ENCODE assay signal across 31 cellular contexts in the genomic region with DNA sequence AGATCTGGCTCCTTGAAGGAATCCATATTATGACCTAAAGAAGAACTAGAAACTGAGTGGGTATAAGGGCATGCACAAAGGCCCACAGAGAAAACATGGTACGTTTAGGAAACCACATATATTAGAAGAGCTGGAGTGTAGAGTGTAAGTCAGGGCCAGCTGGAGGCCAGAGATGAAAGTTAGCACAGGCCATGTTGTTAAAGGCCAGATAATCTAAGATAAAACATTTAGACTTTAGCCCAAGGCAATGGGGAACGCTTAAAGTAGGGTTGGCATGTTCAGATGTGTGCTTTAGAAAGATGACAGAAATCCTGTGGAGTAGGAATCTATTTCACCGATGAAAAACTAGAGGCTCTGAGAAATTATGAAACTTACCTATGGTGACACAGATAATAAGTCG.
DNase-seq lines count a peak whose midpoint lies in the region; ATAC-seq and TF ChIP-seq lines count a peak whose summit lies in the region.
"Had no signal": no experiment of that assay in that cellular context is flagged by ENCODE, and none has a peak within 500 bp of the region (broad histone marks: within the 10 kb centered on the region; RNA-seq: fewer than 3 reads in every experiment).

No MANE protein-coding gene starts in this region.

- no peaks in the 10 kb centered on the region for H4K20me1 ChIP-seq in SK-N-SH (ENCODE audit: insufficient read depth)
- H4K20me1 ChIP-seq: BLaER1; BLaER1 treated with 17β-estradiol and CSF1 and Interleukin-3, amounts not matched to agents 10 nM and 100 nM had no signal

- POLR2A ChIA-PET in SK-N-SH (lab: Yijun Ruan, JAX), result no interaction called here

- no peak overlapping the region for H3K23ac ChIP-seq in trophoblast cell (ENCODE audit: low read length)

- H2BK120ac ChIP-seq in trophoblast cell (ENCODE audit: insufficient read depth, low read length, poor library complexity), result no peak overlapping the region

- TF ChIP-seq EP300 in SK-N-SH (IDR thresholded peaks at IDR 0.05; ENCODE audit: borderline replicate concordance in 1 of 2, low read depth in 1 of 2, low read length in 1 of 2), result peak in 1 of 2 experiments; percentile 73; a peak in 2 of 4 replicates

- TF ChIP-seq CTCF in SK-N-SH (IDR thresholded peaks at IDR 0.05), result no peak

- no peak overlapping the region for H3K18ac ChIP-seq in trophoblast cell (ENCODE audit: low read length)

- H3K4ac ChIP-seq in trophoblast cell (ENCODE audit: low read depth, low read length), result no peak overlapping the region

- no peaks in the 10 kb centered on the region for H3K79me1 ChIP-seq in trophoblast cell (ENCODE audit: low read length)

- H3K4me2 ChIP-seq in SK-N-SH (no peak overlapping the region), trophoblast cell (ENCODE audit: low read length) (no peak overlapping the region)
- H3K4me2 ChIP-seq: A549; BLaER1; BLaER1 treated with 17β-estradiol and CSF1 and Interleukin-3, amounts not matched to agents 10 nM and 100 nM had no signal

- H3K4me3 ChIP-seq in SK-N-SH (ENCODE audit: low read depth in 2 of 2, low read length in 1 of 2), result no peak overlapping the region
- H3K4me3 ChIP-seq in trophoblast cell (ENCODE audit: low read depth, low read length), result no peak overlapping the region
- H3K4me3 ChIP-seq: A549; BLaER1; BLaER1 treated with 17β-estradiol and CSF1 and Interleukin-3, amounts not matched to agents 10 nM and 100 nM had no signal

- H3K4me1 ChIP-seq in SK-N-SH (ENCODE audit: control insufficient read depth in 1 of 2, insufficient read depth in 2 of 2, low read depth in 1 of 2, low read length in 1 of 2) (peaks cover 0 to 5% of the 10 kb centered on the region in 2 experiments; a peak in 2 of 4 replicates), trophoblast cell (ENCODE audit: control insufficient read depth in 1 of 2, insufficient read depth in 2 of 2, low read length in 2 of 2) (no peaks in the 10 kb centered on the region)
- H3K4me1 ChIP-seq: A549; BLaER1; BLaER1 treated with 17β-estradiol and CSF1 and Interleukin-3, amounts not matched to agents 10 nM and 100 nM had no signal

- H3K9ac ChIP-seq in SK-N-SH (no peak overlapping the region), trophoblast cell (ENCODE audit: low read length) (no peak overlapping the region)
- H3K9ac ChIP-seq: BLaER1; BLaER1 treated with 17β-estradiol and CSF1 and Interleukin-3, amounts not matched to agents 10 nM and 100 nM had no signal

- CTCF ChIA-PET in SK-N-SH (lab: Yijun Ruan, JAX), result interaction anchor here (0.6 to 1.2 kb wide), 4 partner anchors 21 to 613 kb away, joined by 3 to 4 read pairs (median 4); no protein-coding TSS in a partner anchor

- DNase-seq in SK-N-SH (peak; percentile 39), trophoblast cell (peak; percentile 56 to 92), ureter (ENCODE audit: low spot score) (no peak)
- no peak for DNase-seq in stimulated activated naive CD4-positive, alpha-beta T cell (lab: John Stamatoyannopoulos, UW)
- DNase-seq: 8988T; ACHN; AML-193; BE2C; C1 segment of cervical spinal cord; Caco-2; Calu3; CD4-positive, alpha-beta memory T cell; CD4-positive, alpha-beta T cell; CD4-positive, CD25-positive, alpha-beta regulatory T cell; CD8-positive, alpha-beta memory T cell; CD8-positive, alpha-beta T cell; COR-L47; DMS 273 treated with DMSO at 0.1 percent for 48 hours; DMS153; DMS53; DMS79; DMS79 treated with DMSO at 0.1 percent for 48 hours; DND-41; EL had no signal

- H3K9me3 ChIP-seq in SK-N-SH (no peaks in the 10 kb centered on the region), trophoblast cell (ENCODE audit: insufficient read depth, low read depth, low read length) (no peaks in the 10 kb centered on the region)
- H3K9me3 ChIP-seq: A549; BE2C; BLaER1; BLaER1 treated with 17β-estradiol and CSF1 and Interleukin-3, amounts not matched to agents 10 nM and 100 nM; Caco-2 had no signal

- no peak for ATAC-seq in SK-N-SH treated with all-trans-retinoic acid at 6 μM for 48 hours
- ATAC-seq in HG02970 (IDR thresholded peaks at IDR 0.05; ENCODE audit: low FRiP score, unreplicated experiment), result no peak
- ATAC-seq: A549; CD8-positive, alpha-beta T cell had no signal

- H2AFZ ChIP-seq in SK-N-SH (ENCODE audit: low read depth) (no peak overlapping the region), trophoblast cell (ENCODE audit: insufficient read depth, low read length, poor library complexity) (no peak overlapping the region)

- no peaks in the 10 kb centered on the region for H3K9me2 ChIP-seq in SK-N-SH

- WGBS in SK-N-SH (ENCODE audit: low lambda C conversion rate), result 46% methylated on average over 4 of the region's 4 CpGs
- WGBS in trophoblast cell (ENCODE audit: extremely low coverage, insufficient coverage, insufficient read length), result no CpG with 5 or more reads among the region's 4 CpGs

- no peak; the same call in 1 of the 2 replicates for TF ChIP-seq RAD21 in SK-N-SH (IDR thresholded peaks at IDR 0.05; ENCODE audit: low read length)

- H4K8ac ChIP-seq in trophoblast cell (ENCODE audit: low read depth, low read length), result no peak overlapping the region

- H2BK5ac ChIP-seq in trophoblast cell (ENCODE audit: low read depth, low read length, poor library complexity), result no peak overlapping the region

- no peak overlapping the region for H4K12ac ChIP-seq in trophoblast cell (ENCODE audit: low read depth, low read length)

- no peak overlapping the region for H3K14ac ChIP-seq in trophoblast cell (ENCODE audit: low read length)

- H3K79me2 ChIP-seq in SK-N-SH (ENCODE audit: insufficient read depth) (no peaks in the 10 kb centered on the region), trophoblast cell (ENCODE audit: control insufficient read depth, insufficient read depth, low read length, poor library complexity) (no peaks in the 10 kb centered on the region)

- no peak overlapping the region for H2BK12ac ChIP-seq in trophoblast cell (ENCODE audit: low read length)

- H3K27me3 ChIP-seq in SK-N-SH (ENCODE audit: insufficient read depth), result no peaks in the 10 kb centered on the region
- no peaks in the 10 kb centered on the region for H3K27me3 ChIP-seq in trophoblast cell (ENCODE audit: insufficient read depth, low read length)
- H3K27me3 ChIP-seq: BE2C; BLaER1; BLaER1 treated with 17β-estradiol and CSF1 and Interleukin-3, amounts not matched to agents 10 nM and 100 nM had no signal

- no peak overlapping the region for H4K91ac ChIP-seq in trophoblast cell (ENCODE audit: low read depth, low read length)

- H3F3A ChIP-seq in SK-N-SH (replicated peaks; ENCODE audit: insufficient read depth), result no peaks in the 10 kb centered on the region

- H3K27ac ChIP-seq in SK-N-SH (ENCODE audit: low read depth in 2 of 2, low read length in 1 of 2) (no peak overlapping the region), trophoblast cell (ENCODE audit: low read depth, low read length) (no peak overlapping the region)
- H3K27ac ChIP-seq: 22Rv1; A549; BLaER1; BLaER1 treated with 17β-estradiol and CSF1 and Interleukin-3, amounts not matched to agents 10 nM and 100 nM; C4-2B had no signal

- H3K36me3 ChIP-seq in SK-N-SH (replicated peaks in 1 of 2; ENCODE audit: control insufficient read depth in 1 of 2, insufficient read depth in 2 of 2, low read length in 1 of 2), result peaks cover 0 to 6% of the 10 kb centered on the region in 2 experiments
- no peaks in the 10 kb centered on the region for H3K36me3 ChIP-seq in trophoblast cell (ENCODE audit: control insufficient read depth in 1 of 2, insufficient read depth in 2 of 2, low read length in 2 of 2)
- H3K36me3 ChIP-seq: BE2C; BLaER1; BLaER1 treated with 17β-estradiol and CSF1 and Interleukin-3, amounts not matched to agents 10 nM and 100 nM had no signal

- H2AK5ac ChIP-seq in trophoblast cell (ENCODE audit: low read length), result no peak overlapping the region

TF ChIP-seq in SK-N-SH, 30 proteins besides CTCF, POLR2A, EP300 and RAD21:
- TF ChIP-seq RCOR1 (IDR thresholded peaks at IDR 0.05; ENCODE audit: low read length) (peak; percentile 80; the same call in 1 of the 2 replicates), FOXM1 (IDR thresholded peaks at IDR 0.05; ENCODE audit: low read depth) (no peak), POLR2AphosphoS5 (IDR thresholded peaks at IDR 0.05; ENCODE audit: low read depth, low read length) (no peak), CHD2 (IDR thresholded peaks at IDR 0.05; ENCODE audit: low read length, partially characterized antibody) (peak; percentile 33), SIN3A (IDR thresholded peaks at IDR 0.05; ENCODE audit: borderline replicate concordance, low read depth, low read length) (no peak), JUND (IDR thresholded peaks at IDR 0.05) (no peak), GATA2 (CRISPR knock-in tag; IDR thresholded peaks at IDR 0.05) (peak; percentile 90), MXI1 (IDR thresholded peaks at IDR 0.05; ENCODE audit: low read depth, low read length) (no peak; the same call in 1 of the 2 replicates)
TF ChIP-seq in SK-N-SH: peak in this region for 3.

TF ChIP-seq in SK-N-SH treated with all-trans-retinoic acid at 6 μM for 48 hours, 23 proteins besides CTCF, POLR2A, EP300 and RAD21 (continues in another document):
- TF ChIP-seq ESRRG (CRISPR knock-in tag; IDR thresholded peaks at IDR 0.05) (no peak), ZFP3 (CRISPR knock-in tag; IDR thresholded peaks at IDR 0.05) (no peak), BACH2 (CRISPR knock-in tag; IDR thresholded peaks at IDR 0.05; ENCODE audit: borderline replicate concordance) (no peak), ZNF70 (CRISPR knock-in tag; IDR thresholded peaks at IDR 0.05) (no peak), GLIS3 (CRISPR knock-in tag; IDR thresholded peaks at IDR 0.05) (no peak), TSHZ2 (CRISPR knock-in tag; IDR thresholded peaks at IDR 0.05) (no peak), ZNF8 (CRISPR knock-in tag; IDR thresholded peaks at IDR 0.05) (peak; percentile 89)

Comparison
In these comparisons a context has a peak if more than half of its experiments do, and no peak if none do; other contexts are left out.
1. DNase-seq: peak in SK-N-SH (single experiment) and trophoblast cell (2 of 2); none in stimulated activated naive CD4-positive, alpha-beta T cell (0 of 6) and ureter (single experiment).